ENCODE assay signal across 20 cellular contexts in the genomic region with DNA sequence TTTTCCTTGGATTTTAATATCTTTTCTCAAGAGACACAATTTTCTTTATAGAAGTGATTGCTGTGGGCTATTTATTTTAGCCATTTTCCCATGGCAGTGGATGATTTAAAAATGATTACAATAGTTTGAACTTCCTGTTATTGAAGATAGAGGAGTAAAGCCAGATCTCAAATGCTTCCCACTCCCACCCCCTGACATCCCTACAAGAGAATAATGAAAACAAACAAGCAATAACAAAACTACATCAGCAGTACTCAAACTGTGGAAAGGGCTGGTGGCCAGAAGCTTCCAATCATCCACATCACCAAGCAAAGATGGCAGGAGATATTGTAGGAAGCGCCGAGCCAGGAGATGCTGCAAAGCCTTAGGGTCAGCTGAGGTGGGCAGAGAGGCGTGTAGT.
A peak's percentile ranks its signal among the peaks of the same experiment; 100 is the strongest.
DNase-seq lines count a peak whose midpoint lies in the region; ATAC-seq and TF ChIP-seq lines count a peak whose summit lies in the region.
"Had no signal": no experiment of that assay in that cellular context is flagged by ENCODE, and none has a peak within 500 bp of the region (broad histone marks: within the 10 kb centered on the region; RNA-seq: fewer than 3 reads in every experiment).

No MANE protein-coding gene starts in this region.

- no peaks in the 10 kb centered on the region for H3K36me3 Mint-ChIP-seq in nephron progenitor cell (ENCODE audit: low read depth)
- H3K36me3 Mint-ChIP-seq in natural killer cell = no peaks in the 10 kb centered on the region
- H3K36me3 Mint-ChIP-seq: CD8-positive, alpha-beta memory T cell had no signal

- intact Hi-C loops in left ventricle myocardium inferior (cut with micrococcal nuclease) = no loop called here
- intact Hi-C loops in left cardiac atrium (cut with DNase I) = no loop called here
- intact Hi-C loops in natural killer cell (cut with micrococcal nuclease) = no loop called here

- no peak overlapping the region for H3K9ac ChIP-seq in fibroblast of lung (ENCODE audit: insufficient read depth, low read length)

- ATAC-seq in left cardiac atrium (no peak), natural killer cell (no peak), GM21723 (IDR thresholded peaks at IDR 0.05; ENCODE audit: unreplicated experiment) (no peak)
- ATAC-seq: HCT116 had no signal

- H3K4me3 ChIP-seq in left ventricle myocardium inferior (no peak overlapping the region), fibroblast of lung (replicated peaks in 1 of 4; ENCODE audit: control extremely low read depth in 1 of 4, insufficient read depth in 1 of 4, low read depth in 3 of 4, low read length in 4 of 4) (no peak overlapping the region)

- no peaks in the 10 kb centered on the region for H3K79me2 ChIP-seq in fibroblast of lung (ENCODE audit: control insufficient read depth, insufficient read depth, low read length)

- H3K4me1 ChIP-seq in left ventricle myocardium inferior = peaks cover 12% of the 10 kb centered on the region
- H3K4me1 ChIP-seq in fibroblast of lung (ENCODE audit: control insufficient read depth, extremely low read depth, insufficient read depth, low read length) = no peaks in the 10 kb centered on the region

- TF ChIP-seq CTCF in left ventricle myocardium inferior (IDR thresholded peaks at IDR 0.05; ENCODE audit: borderline replicate concordance) (no peak), fibroblast of lung (conservative IDR thresholded peaks at IDR 0.05 in 1 of 2, IDR thresholded peaks at IDR 0.05 in 1 of 2; ENCODE audit: low read depth in 1 of 2, low read length in 2 of 2) (no peak), nephron progenitor cell (IDR thresholded peaks at IDR 0.05) (no peak), natural killer cell (IDR thresholded peaks at IDR 0.05) (no peak)

- H4K20me1 ChIP-seq in fibroblast of lung (ENCODE audit: control insufficient read depth, extremely low read depth, insufficient read depth, low read length) = no peaks in the 10 kb centered on the region

- no peaks in the 10 kb centered on the region for H3K27me3 Mint-ChIP-seq in nephron progenitor cell (ENCODE audit: low read depth, poor library complexity)
- peaks cover 16 to 42% of the 10 kb centered on the region in 2 donors for H3K27me3 Mint-ChIP-seq in natural killer cell (ENCODE audit: low read depth in 2 of 2)

- H3K9me3 Mint-ChIP-seq in nephron progenitor cell = no peaks in the 10 kb centered on the region
- no peaks in the 10 kb centered on the region for H3K9me3 Mint-ChIP-seq in natural killer cell
- H3K9me3 Mint-ChIP-seq: CD8-positive, alpha-beta memory T cell had no signal

- DNase-seq in left ventricle myocardium inferior (no peak), left cardiac atrium (no peak), fibroblast of lung (ENCODE audit: low read depth in 2 of 2) (no peak), nephron progenitor cell (no peak), natural killer cell (no peak), NCI-H69 (lab: John Stamatoyannopoulos, UW) (no peak)
- DNase-seq: Calu3; CD8-positive, alpha-beta memory T cell; DMS153; GOT3; KG1; NCI-H1092; NCI-H1436; NCI-H2029; NCI-H226; NCI-H524 treated with DMSO at 0.1 percent for 48 hours; SHP77 had no signal

- H3K4me3 Mint-ChIP-seq in nephron progenitor cell (no peak overlapping the region), natural killer cell (no peak overlapping the region)
- H3K4me3 Mint-ChIP-seq: CD8-positive, alpha-beta memory T cell had no signal

- H3K27me3 ChIP-seq in left ventricle myocardium inferior (ENCODE audit: low read depth) (no peaks in the 10 kb centered on the region), fibroblast of lung (ENCODE audit: control insufficient read depth, insufficient read depth, low read length) (no peaks in the 10 kb centered on the region)

- H3K4me2 ChIP-seq in fibroblast of lung (ENCODE audit: extremely low read depth, insufficient read depth, low read length) = no peak overlapping the region

- H3K27ac ChIP-seq in left ventricle myocardium inferior (replicated peaks) = peak overlapping the region; percentile 69
- H3K27ac ChIP-seq in fibroblast of lung (ENCODE audit: insufficient read depth, low read length) = no peak overlapping the region
- H3K27ac ChIP-seq: C4-2B had no signal

- H2AFZ ChIP-seq in fibroblast of lung (ENCODE audit: low read length) = peak overlapping the region; percentile 39

- H3K4me1 Mint-ChIP-seq in nephron progenitor cell (peaks cover 33% of the 10 kb centered on the region), natural killer cell (no peaks in the 10 kb centered on the region)

- peak overlapping the region; percentile 22 for H3K27ac Mint-ChIP-seq in nephron progenitor cell
- no peak overlapping the region for H3K27ac Mint-ChIP-seq in natural killer cell
- H3K27ac Mint-ChIP-seq: CD8-positive, alpha-beta memory T cell had no signal

- no peaks in the 10 kb centered on the region for H3K9me3 ChIP-seq in left ventricle myocardium inferior (replicated peaks)
- H3K9me3 ChIP-seq in fibroblast of lung (ENCODE audit: control insufficient read depth, insufficient read depth, low read depth, low read length) = no peaks in the 10 kb centered on the region

- H3K36me3 ChIP-seq in left ventricle myocardium inferior (no peaks in the 10 kb centered on the region), fibroblast of lung (ENCODE audit: control insufficient read depth, insufficient read depth, low read length) (no peaks in the 10 kb centered on the region)
